Comparison of ENCODE assay signal across 19 cellular contexts in the genomic region with DNA sequence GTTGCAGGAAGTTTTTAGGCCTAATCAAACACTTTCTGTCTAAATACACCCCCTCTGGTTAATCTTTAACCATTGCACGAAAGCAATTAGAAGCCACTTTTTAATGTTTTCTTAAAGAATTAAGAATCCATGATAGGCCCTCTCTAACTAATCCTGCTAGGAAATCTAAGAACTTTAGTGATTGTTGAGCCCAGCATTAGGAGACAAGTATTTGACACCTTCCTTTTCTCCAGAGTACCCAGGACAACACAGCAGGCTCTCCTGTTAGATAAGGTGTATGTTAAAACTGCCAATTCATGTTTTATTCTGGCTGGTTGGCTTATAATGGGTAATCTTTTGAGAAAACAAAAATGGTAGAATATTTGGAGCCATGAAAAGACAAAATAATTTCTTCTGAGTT.
DNase-seq lines count a peak whose midpoint lies in the region; ATAC-seq, FAIRE-seq and TF ChIP-seq lines count a peak whose summit lies in the region.
"Had no signal": no experiment of that assay in that cellular context is flagged by ENCODE, and none has a peak within 500 bp of the region (broad histone marks: within the 10 kb centered on the region; RNA-seq: fewer than 3 reads in every experiment).

No MANE protein-coding gene starts in this region.

- TF ChIP-seq CTCF in astrocyte (IDR thresholded peaks at IDR 0.05; ENCODE audit: insufficient read depth, low read depth, low read length) (no peak), heart left ventricle (IDR thresholded peaks at IDR 0.05) (no peak)

- no peaks in the 10 kb centered on the region for H3K9me3 Mint-ChIP-seq in astrocyte (ENCODE audit: unreplicated experiment)
- H3K9me3 Mint-ChIP-seq: CD4-positive, alpha-beta T cell had no signal

- H2AFZ ChIP-seq in astrocyte (ENCODE audit: low read depth, low read length) = no peak overlapping the region

- no peak overlapping the region for H3K4me2 ChIP-seq in astrocyte (ENCODE audit: low read length)
- H3K4me2 ChIP-seq: A549; BLaER1 treated with 17β-estradiol and CSF1 and Interleukin-3, amounts not matched to agents 10 nM and 100 nM had no signal

- H3K79me2 ChIP-seq in astrocyte (ENCODE audit: insufficient read depth, low read length) = no peaks in the 10 kb centered on the region

- DNase-seq in DMS53 (lab: John Stamatoyannopoulos, UW) (peak; percentile 37), astrocyte (ENCODE audit: low read depth) (no peak), heart left ventricle (no peak), kidney glomerular epithelial cell (lab: John Stamatoyannopoulos, UW) (no peak)
- DNase-seq: AML-193; Caco-2; Calu3; CD4-positive, alpha-beta T cell; CD8-positive, alpha-beta T cell; DMS79 treated with DMSO at 0.1 percent for 48 hours; GF-D8 had no signal

- ATAC-seq in HG03442 (IDR thresholded peaks at IDR 0.05; ENCODE audit: unreplicated experiment) = no peak
- ATAC-seq in heart left ventricle = no peak
- ATAC-seq: A549; CD8-positive, alpha-beta T cell had no signal

- no peaks in the 10 kb centered on the region for H4K20me1 ChIP-seq in astrocyte (ENCODE audit: insufficient read depth, low read length)
- H4K20me1 ChIP-seq: BLaER1 treated with 17β-estradiol and CSF1 and Interleukin-3, amounts not matched to agents 10 nM and 100 nM had no signal

- no peak overlapping the region for H3K27ac Mint-ChIP-seq in astrocyte (ENCODE audit: unreplicated experiment)
- H3K27ac Mint-ChIP-seq: B cell; CD4-positive, alpha-beta T cell; CD8-positive, alpha-beta T cell had no signal

- H3K4me3 Mint-ChIP-seq in astrocyte (ENCODE audit: unreplicated experiment) = no peak overlapping the region
- H3K4me3 Mint-ChIP-seq: B cell; CD4-positive, alpha-beta T cell; CD8-positive, alpha-beta T cell had no signal

- FAIRE-seq in astrocyte (lab: Jason Lieb, UNC) = peak; percentile 9
- FAIRE-seq: A549, D721Med, GM12891, GM19239 had no signal

- intact Hi-C loops in heart left ventricle (cut with DNase I) = no loop called here

- H3K4me1 ChIP-seq in astrocyte (ENCODE audit: insufficient read depth, low read length) (no peaks in the 10 kb centered on the region), heart left ventricle (no peaks in the 10 kb centered on the region)
- H3K4me1 ChIP-seq: A549 had no signal

- no peaks in the 10 kb centered on the region for H3K27me3 ChIP-seq in astrocyte (ENCODE audit: insufficient read depth, low read length)
- H3K27me3 ChIP-seq in heart left ventricle = no peaks in the 10 kb centered on the region
- H3K27me3 ChIP-seq: BLaER1 treated with 17β-estradiol and CSF1 and Interleukin-3, amounts not matched to agents 10 nM and 100 nM had no signal

- H3K9me3 ChIP-seq in astrocyte (ENCODE audit: insufficient read depth, low read depth, low read length) (no peaks in the 10 kb centered on the region), heart left ventricle (no peaks in the 10 kb centered on the region)
- H3K9me3 ChIP-seq: A549; BLaER1 treated with 17β-estradiol and CSF1 and Interleukin-3, amounts not matched to agents 10 nM and 100 nM; Caco-2 had no signal

- H3K27ac ChIP-seq in astrocyte (ENCODE audit: low read depth, low read length) (no peak overlapping the region), heart left ventricle (no peak overlapping the region)
- H3K27ac ChIP-seq: A549; BLaER1 treated with 17β-estradiol and CSF1 and Interleukin-3, amounts not matched to agents 10 nM and 100 nM; C4-2B had no signal

- no peaks in the 10 kb centered on the region for H3K27me3 Mint-ChIP-seq in astrocyte (ENCODE audit: low read depth, unreplicated experiment)
- H3K27me3 Mint-ChIP-seq: B cell; CD4-positive, alpha-beta T cell had no signal

- no peaks in the 10 kb centered on the region for H3K36me3 Mint-ChIP-seq in astrocyte (ENCODE audit: low read depth, unreplicated experiment)
- H3K36me3 Mint-ChIP-seq: CD8-positive, alpha-beta T cell had no signal

- H3K36me3 ChIP-seq in astrocyte (ENCODE audit: insufficient read depth, low read length) (no peaks in the 10 kb centered on the region), heart left ventricle (no peaks in the 10 kb centered on the region)
- H3K36me3 ChIP-seq: BLaER1 treated with 17β-estradiol and CSF1 and Interleukin-3, amounts not matched to agents 10 nM and 100 nM had no signal

- no peak for TF ChIP-seq POLR2A in heart left ventricle (IDR thresholded peaks at IDR 0.05)

- H3K4me1 Mint-ChIP-seq in astrocyte (ENCODE audit: low read depth, unreplicated experiment) = no peaks in the 10 kb centered on the region
- H3K4me1 Mint-ChIP-seq: B cell had no signal

- 42 to 61% (median 50%) methylated on average over 1 of the region's 1 CpG for WGBS in heart left ventricle, 4 donors

- H3K4me3 ChIP-seq in astrocyte (ENCODE audit: insufficient read depth, low read depth, low read length) (no peak overlapping the region), heart left ventricle (no peak overlapping the region)
- H3K4me3 ChIP-seq: A549; BLaER1 treated with 17β-estradiol and CSF1 and Interleukin-3, amounts not matched to agents 10 nM and 100 nM had no signal

- no peak overlapping the region for H3K9ac ChIP-seq in astrocyte (ENCODE audit: low read length)
- H3K9ac ChIP-seq: BLaER1 treated with 17β-estradiol and CSF1 and Interleukin-3, amounts not matched to agents 10 nM and 100 nM had no signal
